11 cellular contexts compared by ENCODE assay signal in genomic region chr5:88792144-88792840, GRCh38.
DNase-seq lines count a peak whose midpoint lies in the region; ATAC-seq and TF ChIP-seq lines count a peak whose summit lies in the region.
"Had no signal": no experiment of that assay in that cellular context is flagged by ENCODE, and none has a peak within 500 bp of the region (broad histone marks: within the 10 kb centered on the region; RNA-seq: fewer than 3 reads in every experiment).

No MANE protein-coding gene starts in this region.

- no peak overlapping the region for H2AFZ ChIP-seq in hepatocyte
- H2AFZ ChIP-seq: parathyroid adenoma had no signal

- no peaks in the 10 kb centered on the region for H3K27me3 ChIP-seq in brain microvascular endothelial cell (replicated peaks)
- no peaks in the 10 kb centered on the region for H3K27me3 ChIP-seq in SJCRH30
- no peaks in the 10 kb centered on the region for H3K27me3 ChIP-seq in hepatocyte

- DNase-seq in EH (ENCODE audit: low read depth) (peak; percentile 55), brain microvascular endothelial cell (peak; percentile 35), HK-2 (ENCODE audit: unreplicated experiment) (no peak), SJCRH30 (no peak), NCI-H1105 (lab: John Stamatoyannopoulos, UW) (no peak), hepatocyte (ENCODE audit: low spot score) (no peak)
- DNase-seq: effector memory CD4-positive, alpha-beta T cell; NCI-H2171 treated with DMSO at 0.1 percent for 48 hours had no signal

- no peak overlapping the region for H3K4me3 ChIP-seq in brain microvascular endothelial cell (ENCODE audit: low read depth, low read length)
- no peak overlapping the region for H3K4me3 ChIP-seq in SJCRH30
- no peak overlapping the region for H3K4me3 ChIP-seq in hepatocyte

- in situ Hi-C loops in brain microvascular endothelial cell (cut with HindIII; ENCODE audit: low pct_ligation_motif_present, low sequenced_read_pairs), result no loop called here

- ATAC-seq in GM21390 (IDR thresholded peaks at IDR 0.05; ENCODE audit: unreplicated experiment), result peak; percentile 75
- ATAC-seq in HG03108 (IDR thresholded peaks at IDR 0.05; ENCODE audit: unreplicated experiment), result peak; percentile 83

- 71% methylated on average over 2 of the region's 2 CpGs for WGBS in hepatocyte (ENCODE audit: low lambda C conversion rate, missing lambda C conversion rate)

- no peak for TF ChIP-seq CTCF in brain microvascular endothelial cell (IDR thresholded peaks at IDR 0.05; ENCODE audit: low read depth, low read length, missing control alignments)
- TF ChIP-seq CTCF in hepatocyte (IDR thresholded peaks at IDR 0.05; ENCODE audit: poor library complexity), result no peak

- H3K4me1 ChIP-seq in SJCRH30, result 0 out of 2 replicates have a peak, but pooled peaks cover 1% of the 10 kb centered on the region
- no peaks in the 10 kb centered on the region for H3K4me1 ChIP-seq in hepatocyte (ENCODE audit: insufficient read depth)
- H3K4me1 ChIP-seq: parathyroid adenoma had no signal

- H4K20me1 ChIP-seq in hepatocyte (ENCODE audit: insufficient read depth, poor library complexity, severe bottlenecking), result no peaks in the 10 kb centered on the region

- no peaks in the 10 kb centered on the region for H3K79me2 ChIP-seq in hepatocyte
- H3K79me2 ChIP-seq: parathyroid adenoma had no signal

- 0 out of 2 replicates have a peak, but pooled peaks cover 7% of the 10 kb centered on the region for H3K9me3 ChIP-seq in SJCRH30 (replicated peaks)
- no peaks in the 10 kb centered on the region for H3K9me3 ChIP-seq in hepatocyte (ENCODE audit: low read depth)

- no peak overlapping the region for H3K4me2 ChIP-seq in hepatocyte

- H3K36me3 ChIP-seq in brain microvascular endothelial cell (replicated peaks), result no peaks in the 10 kb centered on the region
- peaks cover 9% of the 10 kb centered on the region for H3K36me3 ChIP-seq in SJCRH30
- H3K36me3 ChIP-seq in hepatocyte (replicated peaks; ENCODE audit: insufficient read depth, low read depth), result no peaks in the 10 kb centered on the region

- no peaks in the 10 kb centered on the region for H3K9me2 ChIP-seq in hepatocyte (replicated peaks; ENCODE audit: insufficient read depth)

- H3K27ac ChIP-seq in brain microvascular endothelial cell (peak overlapping the region; percentile 5), SJCRH30 (no peak overlapping the region), hepatocyte (no peak overlapping the region)
- H3K27ac ChIP-seq: parathyroid adenoma had no signal

Comparison
In these comparisons a context has a peak if more than half of its experiments do, and no peak if none do; other contexts are left out.
1. DNase-seq: peak in EH (single experiment) and brain microvascular endothelial cell (single experiment); none in HK-2 (single experiment), SJCRH30 (0 of 2), NCI-H1105 (single experiment) and hepatocyte (single experiment).